In the genomic region with DNA sequence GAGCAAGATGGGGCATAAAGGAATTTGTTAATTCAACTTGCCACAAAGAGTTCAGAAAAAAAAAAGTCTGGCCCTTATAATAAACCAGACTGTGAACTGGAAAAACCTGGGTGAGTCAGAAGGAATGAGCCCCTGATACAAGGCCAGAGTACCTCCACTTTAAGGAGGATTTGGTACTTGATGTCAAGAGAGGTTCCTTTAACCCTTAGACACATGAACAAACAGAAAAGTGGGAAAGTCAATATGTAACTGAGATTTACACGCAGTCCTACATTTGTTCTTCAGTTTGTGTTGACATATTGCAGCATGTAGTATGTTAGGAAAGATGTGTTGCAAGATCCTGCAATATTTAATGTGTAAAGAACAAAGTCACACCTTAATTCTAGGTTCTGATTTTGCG, we compare ENCODE assay signal across 23 cellular contexts. TPM values are rescaled to one million over a fixed set of nuclear protein-coding genes. Genes with fewer than 3 reads are reported as not detected.
DNase-seq lines count a peak whose midpoint lies in the region; ATAC-seq, FAIRE-seq and TF ChIP-seq lines count a peak whose summit lies in the region.
"Had no signal": no experiment of that assay in that cellular context is flagged by ENCODE, and none has a peak within 500 bp of the region (broad histone marks: within the 10 kb centered on the region; RNA-seq: fewer than 3 reads in every experiment).

No MANE protein-coding gene starts in this region.

- H3K4me1 Mint-ChIP-seq in HFFc6 (ENCODE audit: low read depth) (peaks cover 33% of the 10 kb centered on the region), astrocyte (ENCODE audit: low read depth, unreplicated experiment) (no peaks in the 10 kb centered on the region)
- H3K4me1 Mint-ChIP-seq in activated CD4-positive, alpha-beta T cell treated with anti-CD3 and anti-CD28 coated beads, Interleukin-2, amount 10 ng/mL, durations not matched to agents 24 days and 14 days, result no peaks in the 10 kb centered on the region
- H3K4me1 Mint-ChIP-seq: B cell, IgD-negative memory B cell had no signal

- DNase-seq in DMS53 treated with DMSO at 0.1 percent for 48 hours (lab: John Stamatoyannopoulos, UW; ENCODE audit: unreplicated experiment), result peak; percentile 59
- no peak for DNase-seq in HFFc6
- DNase-seq in astrocyte (ENCODE audit: low read depth), result no peak
- DNase-seq in lower lobe of right lung, result no peak
- no peak for DNase-seq in HT-29 (ENCODE audit: low spot score)
- DNase-seq in ascending aorta (ENCODE audit: low spot score in 2 of 2), result no peak
- DNase-seq in activated CD4-positive, alpha-beta T cell treated with anti-CD3 and anti-CD28 coated beads, Interleukin-2, amount 10 ng/mL, durations not matched to agents 24 days and 14 days, result no peak
- no peak for DNase-seq in stimulated activated naive CD8-positive, alpha-beta T cell treated with anti-CD3 and anti-CD28 coated beads, Interleukin-15, Interleukin-2, amounts not matched to agents 100 U/mL and 50 U/mL, for 24 hours
- DNase-seq: 8988T; DMS 273 treated with DMSO at 0.1 percent for 48 hours; MM.1S; NCI-H1092; NCI-H2081 treated with DMSO at 0.1 percent for 48 hours; NCI-H510A; NCI-H748 treated with DMSO at 0.1 percent for 48 hours; NK-92 treated with Interleukin-12 subunit alpha and Interleukin-12 subunit beta, amount 100 ng/mL, for 24 hours; Peyer's patch had no signal

- H3K27me3 ChIP-seq in astrocyte (ENCODE audit: insufficient read depth, low read length) (no peaks in the 10 kb centered on the region), lower lobe of right lung (ENCODE audit: low read depth) (no peaks in the 10 kb centered on the region), ascending aorta (no peaks in the 10 kb centered on the region)
- H3K27me3 ChIP-seq: Peyer's patch, SJSA1 had no signal

- H3K36me3 Mint-ChIP-seq in HFFc6 (ENCODE audit: low read depth) (no peaks in the 10 kb centered on the region), astrocyte (ENCODE audit: low read depth, unreplicated experiment) (no peaks in the 10 kb centered on the region)
- no peaks in the 10 kb centered on the region for H3K36me3 Mint-ChIP-seq in activated CD4-positive, alpha-beta T cell treated with anti-CD3 and anti-CD28 coated beads, Interleukin-2, amount 10 ng/mL, durations not matched to agents 24 days and 14 days (ENCODE audit: low read depth)

- H4K20me1 ChIP-seq in astrocyte (ENCODE audit: insufficient read depth, low read length), result no peaks in the 10 kb centered on the region

- peak overlapping the region; percentile 35; the same call in 1 of the 2 replicates for H3K4me3 Mint-ChIP-seq in HFFc6
- no peak overlapping the region for H3K4me3 Mint-ChIP-seq in astrocyte (ENCODE audit: unreplicated experiment)
- H3K4me3 Mint-ChIP-seq in activated CD4-positive, alpha-beta T cell treated with anti-CD3 and anti-CD28 coated beads, Interleukin-2, amount 10 ng/mL, durations not matched to agents 24 days and 14 days, result no peak overlapping the region
- H3K4me3 Mint-ChIP-seq: B cell, IgD-negative memory B cell had no signal

- peak; percentile 60 for FAIRE-seq in astrocyte (lab: Jason Lieb, UNC)
- FAIRE-seq: GM12892, H1 had no signal

- no peaks in the 10 kb centered on the region for H3K36me3 ChIP-seq in astrocyte (ENCODE audit: insufficient read depth, low read length)
- H3K36me3 ChIP-seq in lower lobe of right lung, result no peaks in the 10 kb centered on the region
- no peaks in the 10 kb centered on the region for H3K36me3 ChIP-seq in ascending aorta
- H3K36me3 ChIP-seq: Peyer's patch, SJSA1 had no signal

- peaks cover 6% of the 10 kb centered on the region; the same call in 1 of the 2 replicates for H3K27me3 Mint-ChIP-seq in HFFc6 (ENCODE audit: insufficient read depth)
- H3K27me3 Mint-ChIP-seq in astrocyte (ENCODE audit: low read depth, unreplicated experiment), result peaks cover 5% of the 10 kb centered on the region
- peaks cover 9% of the 10 kb centered on the region for H3K27me3 Mint-ChIP-seq in activated CD4-positive, alpha-beta T cell treated with anti-CD3 and anti-CD28 coated beads, Interleukin-2, amount 10 ng/mL, durations not matched to agents 24 days and 14 days

- H3K9ac ChIP-seq in astrocyte (ENCODE audit: low read length), result no peak overlapping the region

- H3K4me1 ChIP-seq in astrocyte (ENCODE audit: insufficient read depth, low read length), result no peaks in the 10 kb centered on the region
- H3K4me1 ChIP-seq in lower lobe of right lung, result peaks cover 4% of the 10 kb centered on the region
- no peaks in the 10 kb centered on the region for H3K4me1 ChIP-seq in ascending aorta
- H3K4me1 ChIP-seq: Peyer's patch had no signal

- no peak overlapping the region for H3K27ac ChIP-seq in astrocyte (ENCODE audit: low read depth, low read length)
- no peak overlapping the region for H3K27ac ChIP-seq in lower lobe of right lung
- no peak overlapping the region for H3K27ac ChIP-seq in ascending aorta
- H3K27ac ChIP-seq: Peyer's patch, SJSA1 had no signal

- no peaks in the 10 kb centered on the region for H3K9me3 Mint-ChIP-seq in HFFc6
- peaks cover 3% of the 10 kb centered on the region for H3K9me3 Mint-ChIP-seq in astrocyte (ENCODE audit: unreplicated experiment)
- H3K9me3 Mint-ChIP-seq in activated CD4-positive, alpha-beta T cell treated with anti-CD3 and anti-CD28 coated beads, Interleukin-2, amount 10 ng/mL, durations not matched to agents 24 days and 14 days, result no peaks in the 10 kb centered on the region

- peak overlapping the region; percentile 26; the same call in 1 of the 2 replicates for H3K27ac Mint-ChIP-seq in HFFc6
- H3K27ac Mint-ChIP-seq in astrocyte (ENCODE audit: unreplicated experiment), result no peak overlapping the region
- H3K27ac Mint-ChIP-seq in activated CD4-positive, alpha-beta T cell treated with anti-CD3 and anti-CD28 coated beads, Interleukin-2, amount 10 ng/mL, durations not matched to agents 24 days and 14 days, result no peak overlapping the region
- H3K27ac Mint-ChIP-seq: B cell, IgD-negative memory B cell had no signal

- no peak overlapping the region for H2AFZ ChIP-seq in astrocyte (ENCODE audit: low read depth, low read length)

- H3K4me3 ChIP-seq in astrocyte (ENCODE audit: insufficient read depth, low read depth, low read length) (no peak overlapping the region), lower lobe of right lung (no peak overlapping the region), ascending aorta (no peak overlapping the region)
- H3K4me3 ChIP-seq: Peyer's patch, SJSA1 had no signal

- TF ChIP-seq CTCF in HFFc6 (IDR thresholded peaks at IDR 0.05), result no peak
- no peak for TF ChIP-seq CTCF in astrocyte (IDR thresholded peaks at IDR 0.05; ENCODE audit: insufficient read depth, low read depth, low read length)
- TF ChIP-seq CTCF in lower lobe of right lung (IDR thresholded peaks at IDR 0.05), result no peak
- TF ChIP-seq CTCF in ascending aorta (IDR thresholded peaks at IDR 0.05), result no peak

- ATAC-seq in lower lobe of right lung, result peak; percentile 90 to 96
- no peak for ATAC-seq in stimulated activated naive CD8-positive, alpha-beta T cell treated with anti-CD3 and anti-CD28 coated beads, Interleukin-15, Interleukin-2, amounts not matched to agents 100 U/mL and 50 U/mL, for 24 hours

- no peaks in the 10 kb centered on the region for H3K79me2 ChIP-seq in astrocyte (ENCODE audit: insufficient read depth, low read length)

- no peaks in the 10 kb centered on the region for H3K9me3 ChIP-seq in astrocyte (ENCODE audit: insufficient read depth, low read depth, low read length)
- no peaks in the 10 kb centered on the region for H3K9me3 ChIP-seq in lower lobe of right lung
- no peaks in the 10 kb centered on the region for H3K9me3 ChIP-seq in ascending aorta
- H3K9me3 ChIP-seq: Peyer's patch, SJSA1 had no signal

- intact Hi-C loops in lower lobe of right lung (cut with DNase I), result no loop called here
- intact Hi-C loops in ascending aorta (cut with DNase I), result no loop called here
- intact Hi-C loops in activated CD4-positive, alpha-beta T cell treated with anti-CD3 and anti-CD28 coated beads, Interleukin-2, amount 10 ng/mL, durations not matched to agents 24 days and 14 days (cut with micrococcal nuclease), result no loop called here

- no peak overlapping the region for H3K4me2 ChIP-seq in astrocyte (ENCODE audit: low read length)

RNA-seq across cellular contexts. Expression of a gene that starts 14.2 kb away (rescaled TPM):
- total RNA-seq in HFFc6 (2021; fragmentation: NEBNext Ultra II Directional; extraction: Animal tissue kit (Norgen Biotek cat#: 25700)), result 10 to 100 TPM in 5 of 6 experiments, 1 to 10 TPM in 1; 8.5 to 14.2 (median 10.7) TPM
- 1.5 and 1.6 TPM in 2 replicates for total RNA-seq in astrocyte
- 1.1 TPM for total RNA-seq in lower lobe of right lung
- total RNA-seq in HT-29 (2014; rRNA removed; shearing (Covaris generic)), result 0.08 and 3.3 TPM in 2 replicates
- not detected for total RNA-seq in ascending aorta
- total RNA-seq in activated CD4-positive, alpha-beta T cell treated with anti-CD3 and anti-CD28 coated beads, Interleukin-2, amount 10 ng/mL, durations not matched to agents 24 days and 14 days, result not detected in 2 replicates
- total RNA-seq: B cell, HT1080 had no signal
